25 cellular contexts compared by ENCODE assay signal in genomic region chr13:114164681-114165429, GRCh38. TPM values are rescaled to one million over a fixed set of nuclear protein-coding genes. Genes with fewer than 3 reads are reported as not detected.
DNase-seq lines count a peak whose midpoint lies in the region; ATAC-seq and TF ChIP-seq lines count a peak whose summit lies in the region.
"Had no signal": no experiment of that assay in that cellular context is flagged by ENCODE, and none has a peak within 500 bp of the region (broad histone marks: within the 10 kb centered on the region; RNA-seq: fewer than 3 reads in every experiment).

No MANE protein-coding gene starts in this region.

- no peaks in the 10 kb centered on the region for H3K36me3 ChIP-seq in naive thymus-derived CD4-positive, alpha-beta T cell (ENCODE audit: control insufficient read depth in 2 of 3, insufficient read depth in 3 of 3, low read length in 3 of 3)
- no peaks in the 10 kb centered on the region for H3K36me3 ChIP-seq in upper lobe of right lung
- H3K36me3 ChIP-seq: MG63 had no signal

- H3K27me3 ChIP-seq in naive thymus-derived CD4-positive, alpha-beta T cell (ENCODE audit: control insufficient read depth in 2 of 2, insufficient read depth in 2 of 2, low read length in 2 of 2) = no peaks in the 10 kb centered on the region
- no peaks in the 10 kb centered on the region for H3K27me3 ChIP-seq in upper lobe of right lung

- intact Hi-C loops in Right ventricle myocardium inferior (cut with DNase I) = no loop called here
- intact Hi-C loops in left cardiac atrium (cut with DNase I) = no loop called here
- intact Hi-C loops in naive thymus-derived CD4-positive, alpha-beta T cell (cut with micrococcal nuclease) = loop anchor here in 1 of 2 donors (5.0 kb wide), 1 partner anchor 33 kb away; the partner anchor contains the start of gene RASA3
- intact Hi-C loops in upper lobe of right lung (cut with DNase I) = no loop called here
- intact Hi-C loops in posterior vena cava (cut with DNase I) = no loop called here

- H3K27me3 Mint-ChIP-seq in T-cell = no peaks in the 10 kb centered on the region
- peaks cover 0 to 43% (median 0%) of the 10 kb centered on the region in 5 donors for H3K27me3 Mint-ChIP-seq in naive thymus-derived CD4-positive, alpha-beta T cell

- H3K27ac ChIP-seq in naive thymus-derived CD4-positive, alpha-beta T cell (ENCODE audit: low read depth, low read length) = no peak overlapping the region
- no peak overlapping the region for H3K27ac ChIP-seq in upper lobe of right lung
- H3K27ac ChIP-seq: HL-60 had no signal

- POLR2A ChIA-PET in T-cell (lab: Charles Lee) = no interaction called here
- POLR2A ChIA-PET in naive thymus-derived CD4-positive, alpha-beta T cell (lab: Charles Lee) = interaction anchor here (1.0 to 10.7 kb wide), 9 partner anchors 9 to 61 kb away, joined by 3 to 100 read pairs (median 8); no protein-coding TSS in a partner anchor

- no peak overlapping the region for H3K4me3 ChIP-seq in naive thymus-derived CD4-positive, alpha-beta T cell (ENCODE audit: low read length)
- H3K4me3 ChIP-seq in upper lobe of right lung = no peak overlapping the region
- H3K4me3 ChIP-seq: MG63 had no signal

- CTCF ChIA-PET in T-cell (lab: Charles Lee) = no interaction called here
- CTCF ChIA-PET in naive thymus-derived CD4-positive, alpha-beta T cell (lab: Charles Lee) = interaction anchor here (0.6 kb wide), 1 partner anchor 34 kb away, joined by 4 read pairs; no protein-coding TSS in a partner anchor

- peak overlapping the region; percentile 36 to 84 for H3K27ac Mint-ChIP-seq in T-cell
- H3K27ac Mint-ChIP-seq in naive thymus-derived CD4-positive, alpha-beta T cell = peak overlapping the region in 6 of 9 donors; percentile 29 to 99 (median 86)
- H3K27ac Mint-ChIP-seq: IgD-negative memory B cell had no signal

- no peak for TF ChIP-seq CTCF in upper lobe of right lung (IDR thresholded peaks at IDR 0.05)

- H3K4me3 Mint-ChIP-seq in T-cell = no peak overlapping the region
- H3K4me3 Mint-ChIP-seq in naive thymus-derived CD4-positive, alpha-beta T cell = peak overlapping the region in 2 of 10 donors; percentile 50 to 74
- H3K4me3 Mint-ChIP-seq: H9, IgD-negative memory B cell had no signal

- ATAC-seq in Right ventricle myocardium inferior (no peak), left cardiac atrium (no peak), T-cell (replicated peaks in 1 of 4) (no peak), upper lobe of right lung (no peak), HG03354 (IDR thresholded peaks at IDR 0.05; ENCODE audit: poor library complexity, severe bottlenecking, unreplicated experiment) (no peak)
- ATAC-seq in naive thymus-derived CD4-positive, alpha-beta T cell = no peak

- peaks cover 0 to 4% (median 2%) of the 10 kb centered on the region in 3 donors for H3K9me3 Mint-ChIP-seq in T-cell
- peaks cover 0 to 9% (median under 1%) of the 10 kb centered on the region in 11 donors for H3K9me3 Mint-ChIP-seq in naive thymus-derived CD4-positive, alpha-beta T cell
- H3K9me3 Mint-ChIP-seq: H9, IgD-negative memory B cell had no signal

- DNase-seq in Right ventricle myocardium inferior (ENCODE audit: missing footprints) (peak; percentile 44), left cardiac atrium (no peak), T-cell (no peak), upper lobe of right lung (peak; percentile 42), AML-193 (lab: John Stamatoyannopoulos, UW) (no peak), posterior vena cava (ENCODE audit: low spot score) (no peak)
- no peak for DNase-seq in naive thymus-derived CD4-positive, alpha-beta T cell
- DNase-seq: DMS79; H9; Karpas-422; MG63; NCI-H1048; NCI-H1436; NCI-H1930; NCI-H345; NCI-H526 treated with DMSO at 0.1 percent for 48 hours; NK-92 treated with Interleukin-12 subunit alpha and Interleukin-12 subunit beta, amount 100 ng/mL, for 24 hours; SHP77 treated with DMSO at 0.1 percent for 48 hours; SK-N-SH had no signal

- peaks cover 4% of the 10 kb centered on the region for H3K36me3 Mint-ChIP-seq in T-cell
- H3K36me3 Mint-ChIP-seq in naive thymus-derived CD4-positive, alpha-beta T cell = peaks cover 0 to 27% (median 3%) of the 10 kb centered on the region in 5 donors
- H3K36me3 Mint-ChIP-seq: IgD-negative memory B cell had no signal

- no peaks in the 10 kb centered on the region for H3K9me3 ChIP-seq in naive thymus-derived CD4-positive, alpha-beta T cell (ENCODE audit: control insufficient read depth in 2 of 3, low read length in 3 of 3)
- H3K9me3 ChIP-seq in upper lobe of right lung = no peaks in the 10 kb centered on the region
- H3K9me3 ChIP-seq: MG63, SK-N-SH had no signal

- H3K4me1 Mint-ChIP-seq in T-cell = peaks cover 82 to 86% (median 84%) of the 10 kb centered on the region in 3 donors
- peaks cover 52 to 88% (median 87%) of the 10 kb centered on the region in 7 donors for H3K4me1 Mint-ChIP-seq in naive thymus-derived CD4-positive, alpha-beta T cell

- peaks cover 25 to 66% of the 10 kb centered on the region in 2 donors for H3K4me1 ChIP-seq in naive thymus-derived CD4-positive, alpha-beta T cell (ENCODE audit: control insufficient read depth in 2 of 2, insufficient read depth in 2 of 2, low read length in 2 of 2)
- H3K4me1 ChIP-seq in upper lobe of right lung = peaks cover 27% of the 10 kb centered on the region

RNA-seq across cellular contexts. Expression of gene CFAP97D2, which starts 14.2 kb away (rescaled TPM):
- not detected for total RNA-seq in Right ventricle myocardium inferior
- not detected for total RNA-seq in left cardiac atrium
- total RNA-seq in T-cell = 1 to 10 TPM in 3 of 5 donors, under 1 TPM in 2; 0.92 to 4.5 (median 2.6) TPM
- 1 to 10 TPM in 1 of 5 experiments, under 1 TPM in 1, not detected in 3; 0.27 to 1.1 TPM for total RNA-seq in naive thymus-derived CD4-positive, alpha-beta T cell
- under 1 TPM in 1 of 2 donors, not detected in 1; 0.33 TPM for polyA plus RNA-seq in naive thymus-derived CD4-positive, alpha-beta T cell
- total RNA-seq in upper lobe of right lung = not detected
- not detected for total RNA-seq in posterior vena cava
- total RNA-seq: H9, HT1080, OCI-LY7 had no signal
- polyA plus RNA-seq: BJ, IgD-negative memory B cell, SK-N-SH had no signal

RNA-seq across cellular contexts. Expression of gene RASA3, which starts 32.4 kb away (rescaled TPM):
- 12.7 TPM for total RNA-seq in Right ventricle myocardium inferior
- 10 to 100 TPM; 19.9 to 20.1 TPM for total RNA-seq in left cardiac atrium
- 100 to 1,000 TPM; 223 to 267 (median 238) TPM for total RNA-seq in T-cell
- total RNA-seq in naive thymus-derived CD4-positive, alpha-beta T cell = 100 to 1,000 TPM; 110 to 227 (median 199) TPM
- 100 to 1,000 TPM; 109 to 195 TPM for polyA plus RNA-seq in naive thymus-derived CD4-positive, alpha-beta T cell
- 17.3 TPM for total RNA-seq in upper lobe of right lung
- total RNA-seq in posterior vena cava = 10 to 100 TPM; 28.8 to 30.1 TPM

Comparison
In these comparisons a context has a peak if more than half of its experiments do, and no peak if none do; other contexts are left out.
1. DNase-seq: peak in Right ventricle myocardium inferior (single experiment) and upper lobe of right lung (single experiment); none in left cardiac atrium (single experiment), T-cell (0 of 34), naive thymus-derived CD4-positive, alpha-beta T cell (0 of 9), AML-193 (0 of 2) and posterior vena cava (single experiment).